In genomic region chr2:166677996-166678395, GRCh38 we compare ENCODE assay signal across 26 cellular contexts.
DNase-seq lines count a peak whose midpoint lies in the region; ATAC-seq, FAIRE-seq and TF ChIP-seq lines count a peak whose summit lies in the region.
"Had no signal": no experiment of that assay in that cellular context is flagged by ENCODE, and none has a peak within 500 bp of the region (broad histone marks: within the 10 kb centered on the region; RNA-seq: fewer than 3 reads in every experiment).

No MANE protein-coding gene starts in this region.

- H3K9me2 ChIP-seq in Loucy (replicated peaks; ENCODE audit: low read depth, low read length) = no peaks in the 10 kb centered on the region

- TF ChIP-seq POLR2A in HepG2 (IDR thresholded peaks at IDR 0.05; ENCODE audit: insufficient read depth in 1 of 2, low read depth in 2 of 2, low read length in 2 of 2) (no peak), right lobe of liver (IDR thresholded peaks at IDR 0.05) (no peak), K562 (conservative IDR thresholded peaks at IDR 0.05) (no peak)

- H3K27me3 ChIP-seq in HepG2 (ENCODE audit: control insufficient read depth in 1 of 2, insufficient read depth in 2 of 2, low read length in 2 of 2) (no peaks in the 10 kb centered on the region), right lobe of liver (no peaks in the 10 kb centered on the region), Loucy (ENCODE audit: insufficient read depth, low read length, poor library complexity, severe bottlenecking) (no peaks in the 10 kb centered on the region), K562 (ENCODE audit: control insufficient read depth in 2 of 2, insufficient read depth in 2 of 2, low read length in 2 of 2) (no peaks in the 10 kb centered on the region)
- H3K27me3 ChIP-seq: BE2C, BLaER1 had no signal

- H3K79me2 ChIP-seq in HepG2 (ENCODE audit: insufficient read depth, low read length) = no peaks in the 10 kb centered on the region
- H3K79me2 ChIP-seq in Loucy (ENCODE audit: insufficient read depth, low read length) = no peaks in the 10 kb centered on the region
- no peaks in the 10 kb centered on the region for H3K79me2 ChIP-seq in K562 (ENCODE audit: control insufficient read depth, insufficient read depth, low read length)

- no peak overlapping the region for H3K4me3 ChIP-seq in HepG2 (replicated peaks in 1 of 3; ENCODE audit: insufficient read depth in 1 of 3, low read depth in 2 of 3, low read length in 3 of 3)
- H3K4me3 ChIP-seq in right lobe of liver = no peak overlapping the region
- no peak overlapping the region for H3K4me3 ChIP-seq in Loucy (ENCODE audit: low read length, poor library complexity, severe bottlenecking)
- no peak overlapping the region for H3K4me3 ChIP-seq in K562
- H3K4me3 ChIP-seq: BLaER1, GM12878 had no signal

- H3K9ac ChIP-seq in HepG2 (ENCODE audit: insufficient read depth, low read depth, low read length) (no peak overlapping the region), Loucy (ENCODE audit: low read depth, low read length, poor library complexity, severe bottlenecking) (no peak overlapping the region), K562 (ENCODE audit: insufficient read depth in 1 of 2, low read depth in 2 of 2, low read length in 2 of 2) (no peak overlapping the region)
- H3K9ac ChIP-seq: BLaER1 had no signal

- H3K4me1 ChIP-seq in HepG2 (ENCODE audit: insufficient read depth, low read length) = no peaks in the 10 kb centered on the region
- H3K4me1 ChIP-seq in right lobe of liver = no peaks in the 10 kb centered on the region
- H3K4me1 ChIP-seq in Loucy (ENCODE audit: insufficient read depth, low read length, poor library complexity, severe bottlenecking) = peaks cover 8% of the 10 kb centered on the region
- no peaks in the 10 kb centered on the region for H3K4me1 ChIP-seq in K562 (replicated peaks in 1 of 2; ENCODE audit: control insufficient read depth in 2 of 2, insufficient read depth in 2 of 2, low read length in 2 of 2)

- TF ChIP-seq CTCF in HepG2 (CRISPR knock-in tag; IDR thresholded peaks at IDR 0.05) (no peak), right lobe of liver (IDR thresholded peaks at IDR 0.05) (no peak), Loucy (conservative IDR thresholded peaks at IDR 0.05; ENCODE audit: low read length) (no peak), K562 (IDR thresholded peaks at IDR 0.05 in 2 of 3, conservative IDR thresholded peaks at IDR 0.05 in 1 of 3; ENCODE audit: insufficient read depth in 2 of 3, low read depth in 1 of 3, low read length in 3 of 3) (no peak)

- H3K4me2 ChIP-seq in HepG2 (ENCODE audit: low read depth, low read length) (no peak overlapping the region), Loucy (ENCODE audit: low read depth, low read length, poor library complexity, severe bottlenecking) (peak overlapping the region; percentile 23), K562 (ENCODE audit: insufficient read depth, low read length) (no peak overlapping the region)
- H3K4me2 ChIP-seq: BLaER1 had no signal

- H2AFZ ChIP-seq in HepG2 (ENCODE audit: low read length) (no peak overlapping the region), Loucy (ENCODE audit: low read length) (no peak overlapping the region), K562 (ENCODE audit: low read depth, low read length) (no peak overlapping the region)

- ATAC-seq in HepG2 (no peak), right lobe of liver (no peak), K562 (no peak)
- ATAC-seq: GM12878 had no signal

- in situ Hi-C loops in HepG2 (cut with HindIII; ENCODE audit: extremely low pct_ligation_motif_present, low pct_unique_long_range_greater_than_20kb) (no loop called here), K562 (cut with MboI) (no loop called here)

- no peaks in the 10 kb centered on the region for H3F3A ChIP-seq in Loucy (ENCODE audit: low read depth)

- TF ChIP-seq EP300 in HepG2 (IDR thresholded peaks at IDR 0.05; ENCODE audit: low read depth in 2 of 2, low read length in 2 of 2) (no peak), HepG2 (CRISPR knock-in tag; IDR thresholded peaks at IDR 0.05; ENCODE audit: borderline replicate concordance) (no peak), K562 (IDR thresholded peaks at IDR 0.05; ENCODE audit: low read length) (no peak)

- FAIRE-seq in HepG2 (lab: Jason Lieb, UNC) (no peak), K562 (lab: Jason Lieb, UNC) (no peak)
- FAIRE-seq: GM12878, GM12892, GM18507 had no signal

- intact Hi-C loops in HepG2 (cut with micrococcal nuclease; ENCODE audit: unreplicated experiment) (no loop called here), right lobe of liver (cut with DNase I) (no loop called here), K562 (cut with micrococcal nuclease) (no loop called here)

- H3K36me3 ChIP-seq in HepG2 (replicated peaks in 1 of 2; ENCODE audit: control insufficient read depth in 1 of 2, insufficient read depth in 2 of 2, low read length in 2 of 2) = no peaks in the 10 kb centered on the region
- H3K36me3 ChIP-seq in right lobe of liver = no peaks in the 10 kb centered on the region
- no peaks in the 10 kb centered on the region for H3K36me3 ChIP-seq in Loucy (ENCODE audit: insufficient read depth, low read length)
- no peaks in the 10 kb centered on the region for H3K36me3 ChIP-seq in K562 (ENCODE audit: control insufficient read depth, insufficient read depth, low read length)
- H3K36me3 ChIP-seq: BE2C, BLaER1 had no signal

- H4K20me1 ChIP-seq in HepG2 (ENCODE audit: insufficient read depth, low read length) (no peaks in the 10 kb centered on the region), Loucy (ENCODE audit: insufficient read depth, low read length, poor library complexity, severe bottlenecking) (no peaks in the 10 kb centered on the region), K562 (replicated peaks; ENCODE audit: control insufficient read depth, insufficient read depth, low read length) (no peaks in the 10 kb centered on the region)
- H4K20me1 ChIP-seq: BLaER1 had no signal

- no peak overlapping the region for H3K27ac ChIP-seq in HepG2 (ENCODE audit: extremely low read length, insufficient read depth, low read length)
- no peak overlapping the region for H3K27ac ChIP-seq in right lobe of liver
- no peak overlapping the region for H3K27ac ChIP-seq in K562 (ENCODE audit: extremely low read depth, low read depth, low read length)
- H3K27ac ChIP-seq: 22Rv1, BLaER1 had no signal

- BruUV-seq in HepG2 (replicated peaks; lab: Mats Ljungman, UMichigan) (no TSS peak), K562 (replicated peaks; lab: Mats Ljungman, UMichigan) (no TSS peak)

- DNase-seq in HepG2 (ENCODE audit: low spot score) (no peak), right lobe of liver (no peak), K562 (ENCODE audit: extremely low read depth in 1 of 4, low spot score in 3 of 4) (no peak), KG1 (lab: John Stamatoyannopoulos, UW) (no peak), NCI-H1105 treated with DMSO at 0.1 percent for 48 hours (lab: John Stamatoyannopoulos, UW) (no peak)
- DNase-seq in activated CD4-positive, CD25-positive, alpha-beta regulatory T cell (lab: John Stamatoyannopoulos, UW) = no peak
- DNase-seq: ACHN; BE2C; C1 segment of cervical spinal cord; CD4-positive, alpha-beta memory T cell; CD4-positive, CD25-positive, alpha-beta regulatory T cell; CD8-positive, alpha-beta memory T cell; COR-L47; DMS 273 treated with DMSO at 0.1 percent for 48 hours; DMS153; DMS53; DMS79; DND-41; EL; GDM1 had no signal

- H3K9me3 ChIP-seq in HepG2 (ENCODE audit: low read length) = no peaks in the 10 kb centered on the region
- H3K9me3 ChIP-seq in right lobe of liver = no peaks in the 10 kb centered on the region
- no peaks in the 10 kb centered on the region for H3K9me3 ChIP-seq in Loucy (ENCODE audit: insufficient read depth, low read depth, low read length)
- no peaks in the 10 kb centered on the region for H3K9me3 ChIP-seq in K562 (replicated peaks; ENCODE audit: control insufficient read depth, insufficient read depth, low read depth, low read length)
- H3K9me3 ChIP-seq: BE2C had no signal

- CTCF ChIA-PET in HepG2 (lab: Yijun Ruan, JAX; ENCODE audit: low intra/inter-chr PET ratio, low total read pairs) (no interaction called here), K562 (lab: Yijun Ruan, JAX; ENCODE audit: low intra/inter-chr PET ratio) (no interaction called here)

- TF ChIP-seq RAD21 in HepG2 (CRISPR knock-in tag; IDR thresholded peaks at IDR 0.05) (no peak), K562 (CRISPR knock-in tag; conservative IDR thresholded peaks at IDR 0.05 in 1 of 2, IDR thresholded peaks at IDR 0.05 in 1 of 2) (no peak)

- no peaks in the 10 kb centered on the region for H3K9me1 ChIP-seq in K562 (ENCODE audit: control insufficient read depth, insufficient read depth, low read length)

- POLR2A ChIA-PET in HepG2 (lab: Yijun Ruan, JAX) (no interaction called here), K562 (lab: Yijun Ruan, JAX) (no interaction called here)

- WGBS in HepG2 (ENCODE audit: low lambda C conversion rate) = 0% methylated on average over 1 of the region's 1 CpG
- 43% methylated on average over 1 of the region's 1 CpG for WGBS in right lobe of liver (ENCODE audit: insufficient coverage, low coverage, low lambda C conversion rate, missing lambda C conversion rate)
- WGBS in K562 (ENCODE audit: insufficient coverage, low coverage, missing lambda C conversion rate) = 0% methylated on average over 1 of the region's 1 CpG

TF ChIP-seq in HepG2, 621 proteins besides CTCF, POLR2A, EP300 and RAD21:
- TF ChIP-seq NFE2L1 (CRISPR knock-in tag; IDR thresholded peaks at IDR 0.05; ENCODE audit: borderline replicate concordance) (no peak), NFE2L2 (IDR thresholded peaks at IDR 0.05; ENCODE audit: low read length) (peak; percentile 77; the same call in 1 of the 2 replicates)

TF ChIP-seq in K562, 482 proteins besides CTCF, POLR2A, EP300 and RAD21:
- TF ChIP-seq NFE2L1 (tag; IDR thresholded peaks at IDR 0.05; ENCODE audit: borderline replicate concordance, low read depth) = peak; percentile 33; the same call in 1 of the 2 replicates
- no peak for TF ChIP-seq PML (IDR thresholded peaks at IDR 0.05; ENCODE audit: low read length)
- no peak for TF ChIP-seq PHB2 (IDR thresholded peaks at IDR 0.05; ENCODE audit: low read depth)

Comparison
In these comparisons a context has a peak if more than half of its experiments do, and no peak if none do; other contexts are left out.
1. Of the 241 proteins assayed by ChIP-seq in both HepG2 and K562: peak only in HepG2: none; only in K562: NFE2L1; in both: none; in neither: 240.